In genomic region chr13:87322386-87322785, GRCh38 we compare ENCODE assay signal across 31 cellular contexts.
"Had no signal": no experiment of that assay in that cellular context is flagged by ENCODE, and none has a peak within 500 bp of the region (broad histone marks: within the 10 kb centered on the region; RNA-seq: fewer than 3 reads in every experiment).

No MANE protein-coding gene starts in this region.

- H3K79me2 ChIP-seq: parathyroid adenoma had no signal

- H3K36me3 Mint-ChIP-seq: natural killer cell; neural progenitor cell; stimulated activated memory B cell treated with anti-CD40 and anti-IgM and Interleukin-4, amounts not matched to agents 10 μg/mL and 1 μg/mL and 100 μg/mL, for 72 hours; type B pancreatic cell had no signal

- H3K4me3 ChIP-seq: neural progenitor cell, ovary, psoas muscle, skin epidermis, smooth muscle cell, spleen, suprapubic skin, testis, tibial artery, transverse colon, upper lobe of right lung, uterus had no signal

- H3K9ac ChIP-seq: neural progenitor cell, parathyroid adenoma had no signal

- H3K4me2 ChIP-seq: neural progenitor cell, smooth muscle cell had no signal

- H3K9me3 ChIP-seq: ovary, psoas muscle, suprapubic skin, testis, tibial artery, transverse colon, upper lobe of right lung, uterus had no signal

- H3K27ac Mint-ChIP-seq: natural killer cell; nephron; neural progenitor cell; progenitor cell of endocrine pancreas; stimulated activated memory B cell treated with anti-CD40 and anti-IgM and Interleukin-4, amounts not matched to agents 10 μg/mL and 1 μg/mL and 100 μg/mL, for 72 hours; stimulated activated naive CD8-positive, alpha-beta T cell treated with anti-CD3 and anti-CD28 coated beads, Interleukin-15, amount 100 ng/mL, for 72 hours; type B pancreatic cell had no signal

- H3K36me3 ChIP-seq: neural progenitor cell, ovary, spleen, suprapubic skin, tibial artery, transverse colon, upper lobe of right lung, uterus had no signal

- H3K4me1 Mint-ChIP-seq: natural killer cell; nephron; neural progenitor cell; stimulated activated memory B cell treated with anti-CD40 and anti-IgM and Interleukin-4, amounts not matched to agents 10 μg/mL and 1 μg/mL and 100 μg/mL, for 72 hours; stimulated activated naive CD8-positive, alpha-beta T cell treated with anti-CD3 and anti-CD28 coated beads, Interleukin-15, amount 100 ng/mL, for 72 hours had no signal

- H3K27me3 Mint-ChIP-seq: progenitor cell of endocrine pancreas; stimulated activated memory B cell treated with anti-CD40 and anti-IgM and Interleukin-4, amounts not matched to agents 10 μg/mL and 1 μg/mL and 100 μg/mL, for 72 hours; stimulated activated naive CD8-positive, alpha-beta T cell treated with anti-CD3 and anti-CD28 coated beads, Interleukin-15, amount 100 ng/mL, for 72 hours; type B pancreatic cell had no signal

- H3K27me3 ChIP-seq: neural progenitor cell, spleen, suprapubic skin, testis, tibial artery, transverse colon, upper lobe of right lung, uterus had no signal

- ATAC-seq: natural killer cell; psoas muscle; right cardiac atrium; sciatic nerve; stimulated activated memory B cell treated with anti-CD40 and anti-IgM and Interleukin-4, amounts not matched to agents 10 μg/mL and 1 μg/mL and 100 μg/mL, for 72 hours; stimulated activated naive CD8-positive, alpha-beta T cell treated with anti-CD3 and anti-CD28 coated beads, Interleukin-15, amount 100 ng/mL, for 72 hours; stimulated activated naive CD8-positive, alpha-beta T cell treated with anti-CD3 and anti-CD28 coated beads, Interleukin-15, Interleukin-2, amounts not matched to agents 100 U/mL and 50 U/mL, for 24 hours; upper lobe of right lung had no signal

- H3K4me3 Mint-ChIP-seq: natural killer cell; nephron; neural progenitor cell; stimulated activated memory B cell treated with anti-CD40 and anti-IgM and Interleukin-4, amounts not matched to agents 10 μg/mL and 1 μg/mL and 100 μg/mL, for 72 hours; stimulated activated naive CD8-positive, alpha-beta T cell treated with anti-CD3 and anti-CD28 coated beads, Interleukin-15, amount 100 ng/mL, for 72 hours; type B pancreatic cell had no signal

- H3K4me1 ChIP-seq: neural progenitor cell, parathyroid adenoma, psoas muscle, spleen, suprapubic skin, testis, tibial artery, transverse colon, upper lobe of right lung, uterus had no signal

- DNase-seq: natural killer cell; occipital lobe; ovary; posterior cingulate gyrus; psoas muscle; right cardiac atrium; spleen; stimulated activated CD4-positive, alpha-beta T cell treated with anti-CD3 and anti-CD28 coated beads, Interleukin-12 subunit alpha, Interleukin-12 subunit beta, amount 100 ng/mL, for 4 hours; stimulated activated CD4-positive, alpha-beta T cell treated with anti-CD3 and anti-CD28 coated beads, Interleukin-1b, Interleukin-23, amount 100 ng/mL, for 48 hours; stimulated activated CD4-positive, alpha-beta T cell treated with anti-CD3 and anti-CD28 coated beads, Interleukin-4, amount 100 ng/mL, for 1 hour; stimulated activated CD4-positive, alpha-beta T cell treated with anti-CD3 and anti-CD28 coated beads, Interleukin-4, amount 100 ng/mL, for 4 hours; stimulated activated CD8-positive, alpha-beta memory T cell treated with anti-CD3 and anti-CD28 coated beads, Interleukin-4, amount 100 ng/mL, for 48 hours; stimulated activated naive CD4-positive, alpha-beta T cell; stimulated activated naive CD8-positive, alpha-beta T cell treated with anti-CD3 and anti-CD28 coated beads, Interleukin-15, amount 100 ng/mL, for 72 hours; stimulated activated naive CD8-positive, alpha-beta T cell treated with anti-CD3 and anti-CD28 coated beads, Interleukin-15, Interleukin-2, amounts not matched to agents 100 U/mL and 50 U/mL, for 24 hours; substantia nigra; testis; tibial artery; transverse colon; upper lobe of right lung; uterus had no signal

- H2AFZ ChIP-seq: neural progenitor cell, parathyroid adenoma had no signal

- H3K27ac ChIP-seq: neural progenitor cell, ovary, parathyroid adenoma, psoas muscle, skin epidermis, spleen, suprapubic skin, testis, tibial artery, transverse colon, upper lobe of right lung, uterus had no signal

- H3K9me3 Mint-ChIP-seq: nephron, neural progenitor cell, type B pancreatic cell had no signal
